Comparison of ENCODE assay signal across 31 cellular contexts in genomic region chr13:51009597-51009996, GRCh38.
"Had no signal": no experiment of that assay in that cellular context is flagged by ENCODE, and none has a peak within 500 bp of the region (broad histone marks: within the 10 kb centered on the region; RNA-seq: fewer than 3 reads in every experiment).

No MANE protein-coding gene starts in this region.

- H3K27me3 Mint-ChIP-seq: progenitor cell of endocrine pancreas; stimulated activated memory B cell treated with anti-CD40 and anti-IgM and Interleukin-4, amounts not matched to agents 10 μg/mL and 1 μg/mL and 100 μg/mL, for 72 hours; type B pancreatic cell had no signal

- H3K9me3 ChIP-seq: ovary, psoas muscle, suprapubic skin, testis, transverse colon, uterus had no signal

- H3K4me3 ChIP-seq: neural progenitor cell, ovary, psoas muscle, skin epidermis, smooth muscle cell, spleen, suprapubic skin, testis, tibial artery, transverse colon, upper lobe of right lung, uterus had no signal

- H3K4me3 Mint-ChIP-seq: natural killer cell; nephron; neural progenitor cell; stimulated activated memory B cell treated with anti-CD40 and anti-IgM and Interleukin-4, amounts not matched to agents 10 μg/mL and 1 μg/mL and 100 μg/mL, for 72 hours; stimulated activated naive CD8-positive, alpha-beta T cell treated with anti-CD3 and anti-CD28 coated beads, Interleukin-15, amount 100 ng/mL, for 72 hours; type B pancreatic cell had no signal

- H3K9ac ChIP-seq: neural progenitor cell, parathyroid adenoma had no signal

- H3K79me2 ChIP-seq: parathyroid adenoma had no signal

- ATAC-seq: natural killer cell; psoas muscle; right cardiac atrium; sciatic nerve; stimulated activated memory B cell treated with anti-CD40 and anti-IgM and Interleukin-4, amounts not matched to agents 10 μg/mL and 1 μg/mL and 100 μg/mL, for 72 hours; stimulated activated naive CD8-positive, alpha-beta T cell treated with anti-CD3 and anti-CD28 coated beads, Interleukin-15, amount 100 ng/mL, for 72 hours; stimulated activated naive CD8-positive, alpha-beta T cell treated with anti-CD3 and anti-CD28 coated beads, Interleukin-15, Interleukin-2, amounts not matched to agents 100 U/mL and 50 U/mL, for 24 hours; upper lobe of right lung had no signal

- H3K27ac ChIP-seq: neural progenitor cell, ovary, parathyroid adenoma, psoas muscle, skin epidermis, spleen, suprapubic skin, testis, tibial artery, transverse colon, upper lobe of right lung, uterus had no signal

- H3K9me3 Mint-ChIP-seq: natural killer cell; stimulated activated naive CD8-positive, alpha-beta T cell treated with anti-CD3 and anti-CD28 coated beads, Interleukin-15, amount 100 ng/mL, for 72 hours had no signal

- H2AFZ ChIP-seq: neural progenitor cell, parathyroid adenoma had no signal

- H3K4me1 Mint-ChIP-seq: natural killer cell; stimulated activated memory B cell treated with anti-CD40 and anti-IgM and Interleukin-4, amounts not matched to agents 10 μg/mL and 1 μg/mL and 100 μg/mL, for 72 hours; stimulated activated naive CD8-positive, alpha-beta T cell treated with anti-CD3 and anti-CD28 coated beads, Interleukin-15, amount 100 ng/mL, for 72 hours had no signal

- H3K36me3 ChIP-seq: neural progenitor cell, ovary, spleen, suprapubic skin, tibial artery, transverse colon, upper lobe of right lung, uterus had no signal

- DNase-seq: natural killer cell; occipital lobe; ovary; posterior cingulate gyrus; psoas muscle; right cardiac atrium; spleen; stimulated activated CD4-positive, alpha-beta T cell treated with anti-CD3 and anti-CD28 coated beads, Interleukin-12 subunit alpha, Interleukin-12 subunit beta, amount 100 ng/mL, for 4 hours; stimulated activated CD4-positive, alpha-beta T cell treated with anti-CD3 and anti-CD28 coated beads, Interleukin-1b, Interleukin-23, amount 100 ng/mL, for 48 hours; stimulated activated CD4-positive, alpha-beta T cell treated with anti-CD3 and anti-CD28 coated beads, Interleukin-4, amount 100 ng/mL, for 1 hour; stimulated activated CD4-positive, alpha-beta T cell treated with anti-CD3 and anti-CD28 coated beads, Interleukin-4, amount 100 ng/mL, for 4 hours; stimulated activated CD8-positive, alpha-beta memory T cell treated with anti-CD3 and anti-CD28 coated beads, Interleukin-4, amount 100 ng/mL, for 48 hours; stimulated activated naive CD4-positive, alpha-beta T cell; stimulated activated naive CD8-positive, alpha-beta T cell treated with anti-CD3 and anti-CD28 coated beads, Interleukin-15, amount 100 ng/mL, for 72 hours; stimulated activated naive CD8-positive, alpha-beta T cell treated with anti-CD3 and anti-CD28 coated beads, Interleukin-15, Interleukin-2, amounts not matched to agents 100 U/mL and 50 U/mL, for 24 hours; substantia nigra; testis; tibial artery; transverse colon; upper lobe of right lung; uterus had no signal

- H3K4me1 ChIP-seq: parathyroid adenoma, psoas muscle, spleen, suprapubic skin, testis, upper lobe of right lung had no signal

- H3K27me3 ChIP-seq: neural progenitor cell, ovary, suprapubic skin, testis, tibial artery, transverse colon, upper lobe of right lung, uterus had no signal

- H3K36me3 Mint-ChIP-seq: natural killer cell; neural progenitor cell; stimulated activated memory B cell treated with anti-CD40 and anti-IgM and Interleukin-4, amounts not matched to agents 10 μg/mL and 1 μg/mL and 100 μg/mL, for 72 hours; type B pancreatic cell had no signal

- H3K4me2 ChIP-seq: neural progenitor cell, smooth muscle cell had no signal

- H3K27ac Mint-ChIP-seq: natural killer cell; nephron; neural progenitor cell; progenitor cell of endocrine pancreas; stimulated activated memory B cell treated with anti-CD40 and anti-IgM and Interleukin-4, amounts not matched to agents 10 μg/mL and 1 μg/mL and 100 μg/mL, for 72 hours; stimulated activated naive CD8-positive, alpha-beta T cell treated with anti-CD3 and anti-CD28 coated beads, Interleukin-15, amount 100 ng/mL, for 72 hours; type B pancreatic cell had no signal
